In genomic region chr9:133973111-133973790, GRCh38 we compare ENCODE assay signal across 17 cellular contexts. TPM values are rescaled to one million over a fixed set of nuclear protein-coding genes. Genes with fewer than 3 reads are reported as not detected.
DNase-seq lines count a peak whose midpoint lies in the region; ATAC-seq and TF ChIP-seq lines count a peak whose summit lies in the region.
"Had no signal": no experiment of that assay in that cellular context is flagged by ENCODE, and none has a peak within 500 bp of the region (broad histone marks: within the 10 kb centered on the region; RNA-seq: fewer than 3 reads in every experiment).

No MANE protein-coding gene starts in this region.

- no peaks in the 10 kb centered on the region for H3K9me3 ChIP-seq in right cardiac atrium (ENCODE audit: control insufficient read depth, low read length)
- H3K9me3 ChIP-seq: ascending aorta had no signal

- no peak overlapping the region for H3K27ac ChIP-seq in right cardiac atrium (ENCODE audit: low read length)
- H3K27ac ChIP-seq: ascending aorta, skin epidermis had no signal

- H3K27me3 Mint-ChIP-seq in brain (no peaks in the 10 kb centered on the region), nephron (ENCODE audit: low read depth) (no peaks in the 10 kb centered on the region)

- H3K4me1 Mint-ChIP-seq in brain (peaks cover 79% of the 10 kb centered on the region), nephron (peaks cover 32% of the 10 kb centered on the region)
- H3K4me1 Mint-ChIP-seq: immature natural killer cell had no signal

- H3K27me3 ChIP-seq in right cardiac atrium (ENCODE audit: control insufficient read depth, insufficient read depth), result no peaks in the 10 kb centered on the region
- H3K27me3 ChIP-seq: ascending aorta had no signal

- no peaks in the 10 kb centered on the region for H3K4me1 ChIP-seq in right cardiac atrium (ENCODE audit: control insufficient read depth, insufficient read depth, low read length)
- H3K4me1 ChIP-seq: ascending aorta had no signal

- H3K4me3 ChIP-seq in right cardiac atrium (ENCODE audit: low read length), result no peak overlapping the region
- H3K4me3 ChIP-seq: ascending aorta, skin epidermis had no signal

- peak; percentile 10 to 39 (median 31) for DNase-seq in right cardiac atrium
- DNase-seq in Right ventricle myocardium superior, result no peak
- no peak for DNase-seq in DMS153 treated with DMSO at 0.1 percent for 48 hours (lab: John Stamatoyannopoulos, UW; ENCODE audit: unreplicated experiment)
- no peak for DNase-seq in activated CD4-positive, CD25-positive, alpha-beta regulatory T cell (lab: John Stamatoyannopoulos, UW)
- DNase-seq: DMS53; GOT3; immature natural killer cell; Karpas-422; stimulated activated naive CD4-positive, alpha-beta T cell treated with Interleukin-2 at 50 U/mL for 16 hours had no signal

- no peak overlapping the region for H3K4me3 Mint-ChIP-seq in brain
- H3K4me3 Mint-ChIP-seq in nephron, result no peak overlapping the region
- H3K4me3 Mint-ChIP-seq: immature natural killer cell, mesothelial cell of epicardium had no signal

- H3K9me3 Mint-ChIP-seq in brain (no peaks in the 10 kb centered on the region), nephron (no peaks in the 10 kb centered on the region)
- H3K9me3 Mint-ChIP-seq: immature natural killer cell, mesothelial cell of epicardium had no signal

- TF ChIP-seq CTCF in brain (conservative IDR thresholded peaks at IDR 0.05) (no peak), nephron (IDR thresholded peaks at IDR 0.05; ENCODE audit: unreplicated experiment in 3 of 3) (no peak)

- H3K36me3 Mint-ChIP-seq in brain (no peaks in the 10 kb centered on the region), nephron (ENCODE audit: low read depth) (no peaks in the 10 kb centered on the region)
- H3K36me3 Mint-ChIP-seq: immature natural killer cell, mesothelial cell of epicardium had no signal

- intact Hi-C loops in right cardiac atrium (cut with DNase I) (no loop called here), Right ventricle myocardium superior (cut with DNase I) (no loop called here)

- H3K27ac Mint-ChIP-seq in brain (peak overlapping the region in 4 of 5 experiments; percentile 22 to 90 (median 82)), nephron (peak overlapping the region in 2 of 3 experiments; percentile 3 to 35)

- 87% methylated on average over 24 of the region's 24 CpGs for WGBS in right cardiac atrium

- no peak for ATAC-seq in right cardiac atrium
- no peak for ATAC-seq in Right ventricle myocardium superior (ENCODE audit: poor library complexity)
- ATAC-seq in GM19467 (IDR thresholded peaks at IDR 0.05; ENCODE audit: unreplicated experiment), result no peak
- ATAC-seq in HG03097 (IDR thresholded peaks at IDR 0.05; ENCODE audit: low FRiP score, unreplicated experiment), result no peak
- ATAC-seq: Panc1 had no signal

RNA-seq across cellular contexts. Expression of gene VAV2, which starts 18.9 kb away (rescaled TPM):
- total RNA-seq in right cardiac atrium (10 to 100 TPM in 1 of 4 donors, 1 to 10 TPM in 3; 6.3 to 11.4 (median 8.2) TPM), Right ventricle myocardium superior (4.9 TPM)
- polyA plus RNA-seq in right cardiac atrium (4.7 TPM), brain (ENCODE audit: insufficient read depth, low read depth, low replicate concordance) (80.6 TPM)

RNA-seq across cellular contexts. Expression of gene BRD3OS, which starts 52.0 kb away (rescaled TPM):
- total RNA-seq in right cardiac atrium (10 to 100 TPM in 3 of 4 donors, 1 to 10 TPM in 1; 9.2 to 12.1 (median 11.2) TPM), Right ventricle myocardium superior (4.9 TPM)
- polyA plus RNA-seq in right cardiac atrium (4.7 TPM), brain (ENCODE audit: insufficient read depth, low read depth, low replicate concordance) (49.4 TPM)

Comparison
In these comparisons a context has a peak if more than half of its experiments do, and no peak if none do; other contexts are left out.
1. DNase-seq: peak in right cardiac atrium (3 of 3); none in Right ventricle myocardium superior (single experiment), DMS153 treated with DMSO at 0.1 percent for 48 hours (single experiment) and activated CD4-positive, CD25-positive, alpha-beta regulatory T cell (0 of 4).